Comparison of ENCODE assay signal across 12 cellular contexts in genomic region chr7:27152816-27153486, GRCh38. TPM values are rescaled to one million over a fixed set of nuclear protein-coding genes. Genes with fewer than 3 reads are reported as not detected.
A peak's percentile ranks its signal among the peaks of the same experiment; 100 is the strongest.
DNase-seq lines count a peak whose midpoint lies in the region; ATAC-seq and TF ChIP-seq lines count a peak whose summit lies in the region.
"Had no signal": no experiment of that assay in that cellular context is flagged by ENCODE, and none has a peak within 500 bp of the region (broad histone marks: within the 10 kb centered on the region; RNA-seq: fewer than 3 reads in every experiment).

No MANE protein-coding gene starts in this region.

- no peak overlapping the region for H2AK5ac ChIP-seq in mesendoderm (ENCODE audit: low read length)

- H3K18ac ChIP-seq in mesendoderm (ENCODE audit: low read length): no peak overlapping the region

- no peaks in the 10 kb centered on the region for H3F3A ChIP-seq in Loucy (ENCODE audit: low read depth)

- WGBS in esophagus squamous epithelium, 2 donors: 35 to 60% methylated on average over 12 to 14 of the region's 22 CpGs
- 34 to 53% (median 38%) methylated on average over 20 to 22 of the region's 22 CpGs for WGBS in ovary, 3 donors
- WGBS in mesendoderm (ENCODE audit: extremely low coverage, insufficient coverage, low lambda C conversion rate): no CpG with 5 or more reads among the region's 22 CpGs

- no peak overlapping the region for H3K4me3 Mint-ChIP-seq in activated CD4-positive, alpha-beta memory T cell treated with anti-CD3 and anti-CD28 coated beads for 36 hours

- H3K4me1 Mint-ChIP-seq in activated CD4-positive, alpha-beta memory T cell treated with anti-CD3 and anti-CD28 coated beads for 36 hours (ENCODE audit: low read depth): peaks cover 53% of the 10 kb centered on the region

- no peak overlapping the region for H2BK15ac ChIP-seq in mesendoderm (replicated peaks; ENCODE audit: low read depth)

- H3K9ac ChIP-seq in Loucy (ENCODE audit: low read depth, low read length, poor library complexity, severe bottlenecking): peak overlapping the region; percentile 99
- no peak overlapping the region for H3K9ac ChIP-seq in mesendoderm (ENCODE audit: low read length)

- CTCF ChIA-PET in activated CD4-positive, alpha-beta memory T cell treated with anti-CD3 and anti-CD28 coated beads for 36 hours (lab: Charles Lee): interaction anchor here (1.3 to 5.2 kb wide), 2 partner anchors 11 to 43 kb away, joined by 4 to 72 read pairs; partner anchors contain the start of gene HOXA9

- POLR2A ChIA-PET in activated CD4-positive, alpha-beta memory T cell treated with anti-CD3 and anti-CD28 coated beads for 36 hours (lab: Charles Lee): no interaction called here

- no peak overlapping the region for H2BK120ac ChIP-seq in mesendoderm (ENCODE audit: low read depth, low read length)

- H3K36me3 ChIP-seq in BE2C: no peaks in the 10 kb centered on the region
- H3K36me3 ChIP-seq in Loucy (ENCODE audit: insufficient read depth, low read length): peaks cover 24% of the 10 kb centered on the region; the same call in 1 of the 2 replicates
- no peaks in the 10 kb centered on the region for H3K36me3 ChIP-seq in esophagus squamous epithelium
- H3K36me3 ChIP-seq in ovary: no peaks in the 10 kb centered on the region
- no peaks in the 10 kb centered on the region for H3K36me3 ChIP-seq in mesendoderm (ENCODE audit: control insufficient read depth, insufficient read depth, low read length)
- H3K36me3 ChIP-seq: heart left ventricle had no signal

- no peak for TF ChIP-seq POLR2A in esophagus squamous epithelium (IDR thresholded peaks at IDR 0.05)
- TF ChIP-seq POLR2A in ovary (IDR thresholded peaks at IDR 0.05): no peak

- H2BK5ac ChIP-seq in mesendoderm (ENCODE audit: low read length): no peak overlapping the region

- no peaks in the 10 kb centered on the region for H3K79me1 ChIP-seq in mesendoderm (ENCODE audit: low read length)

- ATAC-seq in GM21381 (IDR thresholded peaks at IDR 0.05; ENCODE audit: unreplicated experiment): no peak
- ATAC-seq: heart left ventricle; naive thymus-derived CD4-positive, alpha-beta T cell had no signal

- H3K4me2 ChIP-seq in Loucy (ENCODE audit: low read depth, low read length, poor library complexity, severe bottlenecking) (peak overlapping the region; percentile 91), mesendoderm (ENCODE audit: low read length) (no peak overlapping the region)

- no peaks in the 10 kb centered on the region for H3K9me3 Mint-ChIP-seq in activated CD4-positive, alpha-beta memory T cell treated with anti-CD3 and anti-CD28 coated beads for 36 hours

- H3K27ac ChIP-seq in esophagus squamous epithelium (peak overlapping the region in 3 of 4 donors; percentile 7 to 30 (median 19)), ovary (no peak overlapping the region), mesendoderm (ENCODE audit: low read depth, low read length) (no peak overlapping the region)

- H3K9me3 ChIP-seq in BE2C: no peaks in the 10 kb centered on the region
- H3K9me3 ChIP-seq in Loucy (ENCODE audit: insufficient read depth, low read depth, low read length): no peaks in the 10 kb centered on the region
- H3K9me3 ChIP-seq in esophagus squamous epithelium: no peaks in the 10 kb centered on the region
- H3K9me3 ChIP-seq in ovary: peaks cover 0 to 3% of the 10 kb centered on the region in 2 donors
- H3K9me3 ChIP-seq: heart left ventricle had no signal

- no peak for TF ChIP-seq CTCF in BE2C (IDR thresholded peaks at IDR 0.05; ENCODE audit: low read depth, low read length)
- no peak for TF ChIP-seq CTCF in Loucy (conservative IDR thresholded peaks at IDR 0.05; ENCODE audit: low read length)
- TF ChIP-seq CTCF in esophagus squamous epithelium (IDR thresholded peaks at IDR 0.05): no peak
- TF ChIP-seq CTCF in ovary (IDR thresholded peaks at IDR 0.05): no peak

- peaks cover 85% of the 10 kb centered on the region for H3K27me3 Mint-ChIP-seq in activated CD4-positive, alpha-beta memory T cell treated with anti-CD3 and anti-CD28 coated beads for 36 hours

- no peak overlapping the region for H4K5ac ChIP-seq in mesendoderm (ENCODE audit: low read length)

- no peak overlapping the region for H3K27ac Mint-ChIP-seq in activated CD4-positive, alpha-beta memory T cell treated with anti-CD3 and anti-CD28 coated beads for 36 hours

- no peak overlapping the region for H4K8ac ChIP-seq in mesendoderm (ENCODE audit: low read depth, low read length)

- no peak overlapping the region for H3K4ac ChIP-seq in mesendoderm (ENCODE audit: low read depth, low read length)

- H3K4me1 ChIP-seq in BE2C (no peaks in the 10 kb centered on the region), Loucy (ENCODE audit: insufficient read depth, low read length, poor library complexity, severe bottlenecking) (peaks cover 21% of the 10 kb centered on the region), esophagus squamous epithelium (peaks cover 29 to 79% (median 38%) of the 10 kb centered on the region in 3 donors), ovary (ENCODE audit: insufficient read depth) (peaks cover 6% of the 10 kb centered on the region), mesendoderm (ENCODE audit: control insufficient read depth, low read depth, low read length) (no peaks in the 10 kb centered on the region)

- no peak for TF ChIP-seq EP300 in ovary (IDR thresholded peaks at IDR 0.05)

- H4K20me1 ChIP-seq in Loucy (ENCODE audit: insufficient read depth, low read length, poor library complexity, severe bottlenecking): peaks cover 42% of the 10 kb centered on the region

- no peak overlapping the region for H3K23ac ChIP-seq in mesendoderm (ENCODE audit: low read length)

- H3K79me2 ChIP-seq in Loucy (ENCODE audit: insufficient read depth, low read length): peaks cover 100% of the 10 kb centered on the region
- no peaks in the 10 kb centered on the region for H3K79me2 ChIP-seq in mesendoderm (ENCODE audit: control insufficient read depth, insufficient read depth, low read length)

- H3K56ac ChIP-seq in mesendoderm (ENCODE audit: low read length): no peak overlapping the region

- H2AFZ ChIP-seq in Loucy (ENCODE audit: low read length): no peak overlapping the region

- peak; percentile 3 for DNase-seq in BE2C
- no peak for DNase-seq in esophagus squamous epithelium (lab: John Stamatoyannopoulos, UW)
- peak in 2 of 5 donors; percentile 7 to 25 for DNase-seq in ovary
- DNase-seq in activated CD4-positive, alpha-beta memory T cell treated with anti-CD3 and anti-CD28 coated beads for 36 hours: no peak
- DNase-seq in middle frontal gyrus (ENCODE audit: extremely low spot score, low spot score): no peak
- DNase-seq in mesendoderm: no peak
- DNase-seq: naive thymus-derived CD4-positive, alpha-beta T cell; NCI-H345; stimulated activated CD4-positive, alpha-beta T cell treated with anti-CD3 and anti-CD28 coated beads, Interleukin-4, amount 100 ng/mL, for 1 hour had no signal

- peaks cover 100% of the 10 kb centered on the region for H3K27me3 ChIP-seq in BE2C
- H3K27me3 ChIP-seq in Loucy (ENCODE audit: insufficient read depth, low read length, poor library complexity, severe bottlenecking): peaks cover 35% of the 10 kb centered on the region
- H3K27me3 ChIP-seq in esophagus squamous epithelium: peaks cover 12 to 100% (median 57%) of the 10 kb centered on the region in 4 donors
- H3K27me3 ChIP-seq in ovary: peaks cover 3% of the 10 kb centered on the region
- H3K27me3 ChIP-seq in mesendoderm (ENCODE audit: insufficient read depth, low read length, poor library complexity): peaks cover 92% of the 10 kb centered on the region

- H3K36me3 Mint-ChIP-seq in activated CD4-positive, alpha-beta memory T cell treated with anti-CD3 and anti-CD28 coated beads for 36 hours: peaks cover 4% of the 10 kb centered on the region

- intact Hi-C loops in esophagus squamous epithelium (cut with DNase I): loop anchor here (5.0 kb wide), 1 partner anchor 661 kb away; no protein-coding TSS in a partner anchor
- intact Hi-C loops in ovary (cut with DNase I): loop anchor here in 1 of 4 donors (10.0 kb wide), 2 partner anchors 948 to 1258 kb away; partner anchors contain the start of genes CBX3 and HNRNPA2B1
- intact Hi-C loops in activated CD4-positive, alpha-beta memory T cell treated with anti-CD3 and anti-CD28 coated beads for 36 hours (cut with micrococcal nuclease): loop anchor here (5.0 to 10.0 kb wide), 2 partner anchors 34 to 858 kb away; partner anchors contain the start of genes HOXA11 and SNX10

- no peak overlapping the region for H3K4me3 ChIP-seq in BE2C (ENCODE audit: low read depth, low read length)
- peak overlapping the region; percentile 94 for H3K4me3 ChIP-seq in Loucy (ENCODE audit: low read length, poor library complexity, severe bottlenecking)
- H3K4me3 ChIP-seq in esophagus squamous epithelium: peak overlapping the region in 3 of 4 donors; percentile 37 to 64 (median 46)
- H3K4me3 ChIP-seq in ovary: peak overlapping the region; percentile 74
- no peak overlapping the region for H3K4me3 ChIP-seq in mesendoderm (ENCODE audit: low read length)

- H3K9me2 ChIP-seq in Loucy (replicated peaks; ENCODE audit: low read depth, low read length): no peaks in the 10 kb centered on the region

RNA-seq across cellular contexts. Expression of gene HOXA3, which starts 0.6 kb away (rescaled TPM):
- polyA plus RNA-seq in BE2C (2012; ENCODE audit: insufficient read depth, insufficient read length, low read depth): not detected
- total RNA-seq in esophagus squamous epithelium (1 to 10 TPM; 3.6 to 8.7 (median 6.6) TPM), ovary (10 to 100 TPM in 2 of 7 donors, 1 to 10 TPM in 3, under 1 TPM in 2; 0.36 to 50.9 (median 1.3) TPM)
- polyA plus RNA-seq in ovary: 1 to 10 TPM; 2.3 to 3.4 TPM
- not detected for total RNA-seq in activated CD4-positive, alpha-beta memory T cell treated with anti-CD3 and anti-CD28 coated beads for 36 hours
- polyA plus RNA-seq in mesendoderm (2013, experiment 1 of 2): not detected
- not detected for polyA plus RNA-seq in mesendoderm (2013, experiment 2 of 2)
- polyA plus RNA-seq: naive thymus-derived CD4-positive, alpha-beta T cell had no signal

RNA-seq across cellular contexts. Expression of gene HOXA7, which starts 3.5 kb away (rescaled TPM):
- not detected for polyA plus RNA-seq in BE2C (2012; ENCODE audit: insufficient read depth, insufficient read length, low read depth)
- under 1 TPM; 0.23 to 0.76 (median 0.48) TPM for total RNA-seq in esophagus squamous epithelium
- total RNA-seq in ovary: 1 to 10 TPM in 3 of 7 donors, under 1 TPM in 4; 0.23 to 4.5 (median 0.75) TPM
- 1 to 10 TPM in 1 of 2 donors, under 1 TPM in 1; 0.53 to 4.1 TPM for polyA plus RNA-seq in ovary
- total RNA-seq in activated CD4-positive, alpha-beta memory T cell treated with anti-CD3 and anti-CD28 coated beads for 36 hours: not detected
- 0.01 TPM for polyA plus RNA-seq in mesendoderm (2013, experiment 1 of 2)
- polyA plus RNA-seq in mesendoderm (2013, experiment 2 of 2): not detected
- total RNA-seq: naive thymus-derived CD4-positive, alpha-beta T cell had no signal
- polyA plus RNA-seq: heart left ventricle; naive thymus-derived CD4-positive, alpha-beta T cell had no signal

RNA-seq across cellular contexts. Expression of gene HOXA6, which starts 5.4 kb away (rescaled TPM):
- polyA plus RNA-seq in BE2C (2012; ENCODE audit: insufficient read depth, insufficient read length, low read depth): not detected
- 1 to 10 TPM in 1 of 4 donors, under 1 TPM in 1, not detected in 2; 0.26 to 1.3 TPM for total RNA-seq in esophagus squamous epithelium
- total RNA-seq in ovary: 1 to 10 TPM in 3 of 7 donors, under 1 TPM in 4; 0.32 to 4.2 (median 0.43) TPM
- under 1 TPM in 1 of 2 donors, not detected in 1; 0.29 TPM for polyA plus RNA-seq in ovary
- total RNA-seq in activated CD4-positive, alpha-beta memory T cell treated with anti-CD3 and anti-CD28 coated beads for 36 hours: not detected
- not detected for polyA plus RNA-seq in mesendoderm (2013, experiment 1 of 2)
- polyA plus RNA-seq in mesendoderm (2013, experiment 2 of 2): not detected
- total RNA-seq: heart left ventricle had no signal
- polyA plus RNA-seq: heart left ventricle; naive thymus-derived CD4-positive, alpha-beta T cell had no signal

RNA-seq across cellular contexts. Expression of gene HOXA5, which starts 9.5 kb away (rescaled TPM):
- polyA plus RNA-seq in BE2C (2012; ENCODE audit: insufficient read depth, insufficient read length, low read depth): not detected
- total RNA-seq in esophagus squamous epithelium (1 to 10 TPM; 3.6 to 8.2 (median 6.8) TPM), ovary (10 to 100 TPM in 2 of 7 donors, 1 to 10 TPM in 2, under 1 TPM in 3; 0.40 to 29.6 (median 1.4) TPM)
- polyA plus RNA-seq in ovary: 1 to 10 TPM; 1.8 to 5.6 TPM
- total RNA-seq in activated CD4-positive, alpha-beta memory T cell treated with anti-CD3 and anti-CD28 coated beads for 36 hours: not detected
- polyA plus RNA-seq in mesendoderm (2013, experiment 1 of 2): not detected
- not detected for polyA plus RNA-seq in mesendoderm (2013, experiment 2 of 2)
- polyA plus RNA-seq: naive thymus-derived CD4-positive, alpha-beta T cell had no signal

RNA-seq across cellular contexts. Expression of gene HOXA9, which starts 12.4 kb away (rescaled TPM):
- polyA plus RNA-seq in BE2C (2012; ENCODE audit: insufficient read depth, insufficient read length, low read depth): not detected
- total RNA-seq in esophagus squamous epithelium (1 to 10 TPM in 1 of 4 donors, under 1 TPM in 1, not detected in 2; 0.57 to 1.1 TPM), ovary (1 to 10 TPM in 1 of 7 donors, under 1 TPM in 5, not detected in 1; 0.12 to 1.0 (median 0.57) TPM)
- polyA plus RNA-seq in ovary: 1 to 10 TPM in 1 of 2 donors, under 1 TPM in 1; 0.22 to 2.5 TPM
- total RNA-seq in activated CD4-positive, alpha-beta memory T cell treated with anti-CD3 and anti-CD28 coated beads for 36 hours: under 1 TPM in 1 of 2 experiments, not detected in 1; 0.19 TPM
- polyA plus RNA-seq in mesendoderm (2013, experiment 1 of 2): not detected
- not detected for polyA plus RNA-seq in mesendoderm (2013, experiment 2 of 2)
- polyA plus RNA-seq: heart left ventricle; naive thymus-derived CD4-positive, alpha-beta T cell had no signal

Comparison
In these comparisons a context has a peak if more than half of its experiments do, and no peak if none do; other contexts are left out.
1. H3K4me3 ChIP-seq: peak in Loucy (single experiment), esophagus squamous epithelium (3 of 4) and ovary (single experiment); none in BE2C (single experiment) and mesendoderm (single experiment).
2. H3K27ac ChIP-seq: peak in esophagus squamous epithelium (3 of 4); none in ovary (0 of 2) and mesendoderm (single experiment).